20 cellular contexts compared by ENCODE assay signal in genomic region chr7:70156052-70156451, GRCh38.
DNase-seq lines count a peak whose midpoint lies in the region; ATAC-seq and TF ChIP-seq lines count a peak whose summit lies in the region.
"Had no signal": no experiment of that assay in that cellular context is flagged by ENCODE, and none has a peak within 500 bp of the region (broad histone marks: within the 10 kb centered on the region; RNA-seq: fewer than 3 reads in every experiment).

No MANE protein-coding gene starts in this region.

- ATAC-seq in psoas muscle (peak; percentile 89 to 96 (median 94)), GM21528 (IDR thresholded peaks at IDR 0.05; ENCODE audit: low FRiP score, unreplicated experiment) (no peak), GM21423 (IDR thresholded peaks at IDR 0.05; ENCODE audit: unreplicated experiment) (no peak)
- ATAC-seq: GM23338, HepG2, Panc1 had no signal

- DNase-seq in NCI-H2029 (lab: John Stamatoyannopoulos, UW) (peak; percentile 28), NCI-H2029 treated with DMSO at 0.1 percent for 48 hours (lab: John Stamatoyannopoulos, UW) (no peak), NAMALWA (ENCODE audit: low spot score) (peak; percentile 16), RPMI8226 (peak; percentile 15), psoas muscle (peak in 1 of 2 donors; percentile 64), hypothalamus (lab: John Stamatoyannopoulos, UW) (no peak)
- DNase-seq: 8988T; BE2C; CD4-positive, alpha-beta T cell; MM.1S; NCI-H1105; NCI-H1694 treated with DMSO at 0.1 percent for 48 hours; NCI-H345; T-helper 2 cell had no signal

- WGBS in psoas muscle, 3 donors = 26 to 46% (median 37%) methylated on average over 2 of the region's 2 CpGs

- peak overlapping the region; percentile 69 for H3K27ac ChIP-seq in psoas muscle
- H3K27ac ChIP-seq: KMS-11 had no signal

- no peak for TF ChIP-seq CTCF in psoas muscle (IDR thresholded peaks at IDR 0.05)

- H3K36me3 ChIP-seq in psoas muscle (ENCODE audit: insufficient read depth in 1 of 2, low read depth in 1 of 2) = no peaks in the 10 kb centered on the region
- H3K36me3 ChIP-seq: BE2C had no signal

- intact Hi-C loops in psoas muscle (cut with DNase I) = loop anchor here in 1 of 2 donors (5.0 kb wide), 1 partner anchor 64 kb away; no protein-coding TSS in a partner anchor

- no peaks in the 10 kb centered on the region for H3K27me3 ChIP-seq in psoas muscle (ENCODE audit: insufficient read depth in 3 of 3, low read length in 2 of 3)
- H3K27me3 ChIP-seq: BE2C had no signal

- peaks cover 22% of the 10 kb centered on the region for H3K4me1 ChIP-seq in psoas muscle
- H3K4me1 ChIP-seq: BE2C had no signal

- peak overlapping the region; percentile 38 for H3K4me3 ChIP-seq in psoas muscle
- H3K4me3 ChIP-seq: GM23338 had no signal

- peaks cover 7% of the 10 kb centered on the region for H3K9me3 ChIP-seq in psoas muscle
- H3K9me3 ChIP-seq: BE2C had no signal

Comparison
In these comparisons a context has a peak if more than half of its experiments do, and no peak if none do; other contexts are left out.
1. DNase-seq: peak in NCI-H2029 (single experiment), NAMALWA (single experiment) and RPMI8226 (single experiment); none in NCI-H2029 treated with DMSO at 0.1 percent for 48 hours (single experiment) and hypothalamus (0 of 51).
2. ATAC-seq: peak in psoas muscle (4 of 4); none in GM21528 (single experiment) and GM21423 (single experiment).